In the genomic region with DNA sequence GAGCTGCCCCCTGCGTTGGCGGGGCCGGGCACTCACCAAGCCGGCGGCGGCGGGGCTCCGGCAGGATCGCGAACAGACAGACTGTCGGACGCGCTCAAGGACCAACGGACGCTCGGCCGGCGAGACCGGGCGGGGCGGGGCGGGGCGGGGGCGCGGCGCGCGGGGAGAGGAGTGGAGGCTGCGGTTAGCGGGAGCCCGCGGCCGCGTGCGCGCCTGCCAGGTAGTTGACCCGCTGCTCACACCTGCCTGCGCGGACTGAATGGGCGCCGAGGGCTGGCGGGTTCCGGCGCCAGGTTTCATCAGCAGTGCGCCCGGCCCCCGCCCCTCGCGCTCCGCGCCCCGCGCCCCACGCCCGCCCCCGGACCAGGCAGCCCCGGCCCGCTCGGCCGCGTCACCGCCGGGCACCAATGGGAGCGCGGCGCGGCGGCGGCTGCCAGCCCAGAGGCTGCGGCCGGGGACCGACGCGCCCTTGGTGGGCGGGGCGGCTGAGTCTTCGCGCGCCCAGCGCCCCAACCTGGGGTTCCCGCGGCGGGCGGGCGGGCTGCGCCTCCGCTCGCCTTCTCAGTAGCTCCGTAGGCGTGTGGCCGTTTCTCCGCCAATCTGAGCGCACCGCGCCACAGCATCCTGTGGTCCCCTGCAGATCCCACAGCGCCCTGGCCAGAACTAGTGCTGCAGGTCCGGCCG, we compare ENCODE assay signal across 8 cellular contexts. TPM values are rescaled to one million over a fixed set of nuclear protein-coding genes. Genes with fewer than 3 reads are reported as not detected.
A peak's percentile ranks its signal among the peaks of the same experiment; 100 is the strongest.
DNase-seq lines count a peak whose midpoint lies in the region; ATAC-seq and TF ChIP-seq lines count a peak whose summit lies in the region.

A gene (minus strand): TSS at position 309 of the 684 bp plus-strand sequence. CDS start 59,500 bp downstream, outside the sequence.

- WGBS in heart left ventricle, 4 donors = 0 to 1% (median 1%) methylated on average over 3 to 98 of the region's 98 CpGs

- no peaks in the 10 kb centered on the region for H3K9me3 ChIP-seq in heart left ventricle

- H3K4me1 Mint-ChIP-seq in activated naive CD8-positive, alpha-beta T cell treated with anti-CD3 and anti-CD28 coated beads, Interleukin-2, amount 50 U/mL, for 24 hours = peaks cover 45% of the 10 kb centered on the region
- H3K4me1 Mint-ChIP-seq in type B pancreatic cell (ENCODE audit: unreplicated experiment) = peaks cover 15% of the 10 kb centered on the region

- H3K4me1 ChIP-seq in heart left ventricle = peaks cover 0 to 20% (median 5%) of the 10 kb centered on the region in 12 donors

- H3K4me3 Mint-ChIP-seq in activated naive CD8-positive, alpha-beta T cell treated with anti-CD3 and anti-CD28 coated beads, Interleukin-2, amount 50 U/mL, for 24 hours = peak within 1 kb of the TSS; percentile 94
- peak within 1 kb of the TSS; percentile 93 for H3K4me3 Mint-ChIP-seq in type B pancreatic cell

- peaks cover 3% of the 10 kb centered on the region for H3K27me3 Mint-ChIP-seq in activated naive CD8-positive, alpha-beta T cell treated with anti-CD3 and anti-CD28 coated beads, Interleukin-2, amount 50 U/mL, for 24 hours
- peaks cover 22% of the 10 kb centered on the region for H3K27me3 Mint-ChIP-seq in type B pancreatic cell

- TF ChIP-seq POLR2A in heart left ventricle (IDR thresholded peaks at IDR 0.05) = no peak

- peak within 1 kb of the TSS; percentile 51 to 98 (median 81) for H3K4me3 ChIP-seq in heart left ventricle

- H3K36me3 ChIP-seq in heart left ventricle = no peaks in the 10 kb centered on the region

- ATAC-seq in HG02610 (IDR thresholded peaks at IDR 0.05; ENCODE audit: unreplicated experiment) (peak; percentile 85), heart left ventricle (peak; percentile 64 to 95 (median 92))
- ATAC-seq in activated naive CD8-positive, alpha-beta T cell treated with anti-CD3 and anti-CD28 coated beads, Interleukin-2, amount 50 U/mL, for 24 hours = peak; percentile 87

- peaks cover 0 to 6% (median 0%) of the 10 kb centered on the region in 9 donors for H3K27me3 ChIP-seq in heart left ventricle

- peak within 1 kb of the TSS; percentile 98 for H3K27ac Mint-ChIP-seq in activated naive CD8-positive, alpha-beta T cell treated with anti-CD3 and anti-CD28 coated beads, Interleukin-2, amount 50 U/mL, for 24 hours
- peak within 1 kb of the TSS; percentile 98 for H3K27ac Mint-ChIP-seq in type B pancreatic cell

- peak within 1 kb of the TSS; percentile 7 to 94 (median 82) for H3K27ac ChIP-seq in heart left ventricle

- DNase-seq in NCI-H1092 (lab: John Stamatoyannopoulos, UW) = peak; percentile 77
- DNase-seq in T follicular helper cell (ENCODE audit: low read depth) = peak; percentile 75
- DNase-seq in activated naive CD8-positive, alpha-beta T cell treated with anti-CD3 and anti-CD28 coated beads, Interleukin-2, amount 50 U/mL, for 24 hours = peak; percentile 86
- peak; percentile 74 to 87 (median 75) for DNase-seq in heart left ventricle
- peak; percentile 77 for DNase-seq in pons (ENCODE audit: low spot score)
- peak; percentile 84 for DNase-seq in type B pancreatic cell (ENCODE audit: extremely low spot score, unreplicated experiment)

- peaks cover 27% of the 10 kb centered on the region for H3K36me3 Mint-ChIP-seq in activated naive CD8-positive, alpha-beta T cell treated with anti-CD3 and anti-CD28 coated beads, Interleukin-2, amount 50 U/mL, for 24 hours (ENCODE audit: low read depth)
- no peaks in the 10 kb centered on the region for H3K36me3 Mint-ChIP-seq in type B pancreatic cell

- intact Hi-C loops in heart left ventricle (cut with DNase I) = loop anchor here in 2 of 10 donors (5.0 to 10.0 kb wide), 2 partner anchors 92 to 519 kb away; no protein-coding TSS in a partner anchor

- no peaks in the 10 kb centered on the region for H3K9me3 Mint-ChIP-seq in activated naive CD8-positive, alpha-beta T cell treated with anti-CD3 and anti-CD28 coated beads, Interleukin-2, amount 50 U/mL, for 24 hours
- no peaks in the 10 kb centered on the region for H3K9me3 Mint-ChIP-seq in type B pancreatic cell

- peak; percentile 21 for TF ChIP-seq CTCF in GM12873 (IDR thresholded peaks at IDR 0.05; ENCODE audit: insufficient read depth, low read depth, low read length, missing control alignments)
- TF ChIP-seq CTCF in heart left ventricle (IDR thresholded peaks at IDR 0.05) = peak in 1 of 12 donors; percentile 25
- peak; percentile 43 for TF ChIP-seq CTCF in type B pancreatic cell (conservative IDR thresholded peaks at IDR 0.05)

RNA-seq across cellular contexts. Expression of the gene that starts here (rescaled TPM):
- total RNA-seq in heart left ventricle (10 to 100 TPM in 8 of 9 donors, 1 to 10 TPM in 1; 8.3 to 66.7 (median 14.3) TPM), type B pancreatic cell (ENCODE audit: low replicate concordance) (38.3 and 42.1 TPM in 2 replicates)
- 10 to 100 TPM in 1 of 2 donors, 1 to 10 TPM in 1; 3.5 to 50.4 TPM for polyA plus RNA-seq in heart left ventricle

Comparison
In these comparisons a context has a peak if more than half of its experiments do, and no peak if none do; other contexts are left out.
1. Peak in every context shown above with its lines: DNase-seq, ATAC-seq, H3K4me3 ChIP-seq and H3K27ac ChIP-seq.